In genomic region chr10:110444009-110444347, GRCh38 we compare ENCODE assay signal across 22 cellular contexts. TPM values are rescaled to one million over a fixed set of nuclear protein-coding genes. Genes with fewer than 3 reads are reported as not detected.
A peak's percentile ranks its signal among the peaks of the same experiment; 100 is the strongest.
DNase-seq lines count a peak whose midpoint lies in the region; ATAC-seq and TF ChIP-seq lines count a peak whose summit lies in the region.
"Had no signal": no experiment of that assay in that cellular context is flagged by ENCODE, and none has a peak within 500 bp of the region (broad histone marks: within the 10 kb centered on the region; RNA-seq: fewer than 3 reads in every experiment).

No MANE protein-coding gene starts in this region.

- no peaks in the 10 kb centered on the region for H3K36me3 ChIP-seq in cardiac muscle cell
- H3K36me3 ChIP-seq: BLaER1 treated with 17β-estradiol and CSF1 and Interleukin-3, amounts not matched to agents 10 nM and 100 nM; HAP-1; neutrophil had no signal

- H3K27ac ChIP-seq in cardiac muscle cell = peak overlapping the region; percentile 97
- H3K27ac ChIP-seq: BLaER1 treated with 17β-estradiol and CSF1 and Interleukin-3, amounts not matched to agents 10 nM and 100 nM; neutrophil had no signal

- H3K27me3 ChIP-seq in cardiac muscle cell = no peaks in the 10 kb centered on the region
- H3K27me3 ChIP-seq: BLaER1 treated with 17β-estradiol and CSF1 and Interleukin-3, amounts not matched to agents 10 nM and 100 nM; neutrophil had no signal

- peak overlapping the region; percentile 52 for H3K27ac Mint-ChIP-seq in activated CD8-positive, alpha-beta memory T cell treated with anti-CD3 and anti-CD28 coated beads, Interleukin-2, amount 10 ng/mL, durations not matched to agents 7 days and 5 days
- peak overlapping the region; percentile 47 for H3K27ac Mint-ChIP-seq in nephron progenitor cell
- H3K27ac Mint-ChIP-seq: activated naive CD8-positive, alpha-beta T cell; dendritic cell treated with granulocyte-macrophage colony-stimulating factor and Interleukin-4, amounts not matched to agents 40 ng/mL and 50 ng/mL, for 4 days; mesothelial cell of epicardium; T-helper 1 cell treated with Interleukin-12 subunit alpha and Interleukin-12 subunit beta and Interleukin-4 antibody, amounts not matched to agents 30 μg/mL and 1 μg/mL, for 36 hours had no signal

- DNase-seq in activated CD8-positive, alpha-beta memory T cell treated with anti-CD3 and anti-CD28 coated beads, Interleukin-2, amount 10 ng/mL, durations not matched to agents 7 days and 5 days = no peak
- no peak for DNase-seq in activated CD8-positive, alpha-beta memory T cell treated with anti-CD3 and anti-CD28 coated beads, Interleukin-2, amount 50 U/mL, for 4 hours
- DNase-seq in NCI-H69 (lab: John Stamatoyannopoulos, UW) = peak; percentile 58
- DNase-seq in cardiac muscle cell (ENCODE audit: low read depth in 1 of 2, low spot score in 1 of 2) = peak in 1 of 2 donors; percentile 87
- DNase-seq in nephron progenitor cell = peak; percentile 39
- no peak for DNase-seq in NCI-H1930 (lab: John Stamatoyannopoulos, UW)
- DNase-seq in occipital lobe (lab: John Stamatoyannopoulos, UW) = no peak
- DNase-seq: activated CD4-positive, alpha-beta T cell treated with anti-CD3 and anti-CD28 coated beads, Interleukin-2, amount 50 U/mL, for 4 hours; activated T-cell treated with anti-CD3 and anti-CD28 coated beads, Interleukin-2, amount 50 U/mL, for 72 hours; foreskin fibroblast; GDM1; hypothalamus; SHP77 had no signal

- no peaks in the 10 kb centered on the region for H3K9me3 ChIP-seq in cardiac muscle cell (ENCODE audit: low read depth)
- H3K9me3 ChIP-seq: HAP-1, neutrophil had no signal

- TF ChIP-seq CTCF in cardiac muscle cell (IDR thresholded peaks at IDR 0.05; ENCODE audit: low read depth, low read length) (no peak), nephron progenitor cell (IDR thresholded peaks at IDR 0.05) (no peak)

- H3K4me3 ChIP-seq in cardiac muscle cell = no peak overlapping the region
- H3K4me3 ChIP-seq: BLaER1 treated with 17β-estradiol and CSF1 and Interleukin-3, amounts not matched to agents 10 nM and 100 nM; GM12878; HAP-1 had no signal

- peaks cover 32% of the 10 kb centered on the region for H3K4me1 ChIP-seq in cardiac muscle cell (ENCODE audit: low read depth)
- H3K4me1 ChIP-seq: HAP-1 had no signal

- H3K4me1 Mint-ChIP-seq in activated CD8-positive, alpha-beta memory T cell treated with anti-CD3 and anti-CD28 coated beads, Interleukin-2, amount 10 ng/mL, durations not matched to agents 7 days and 5 days = peaks cover 46% of the 10 kb centered on the region
- H3K4me1 Mint-ChIP-seq in nephron progenitor cell = peaks cover 40% of the 10 kb centered on the region

- H3K36me3 Mint-ChIP-seq in activated CD8-positive, alpha-beta memory T cell treated with anti-CD3 and anti-CD28 coated beads, Interleukin-2, amount 10 ng/mL, durations not matched to agents 7 days and 5 days = peaks cover 5% of the 10 kb centered on the region
- H3K36me3 Mint-ChIP-seq in nephron progenitor cell (ENCODE audit: low read depth) = no peaks in the 10 kb centered on the region
- H3K36me3 Mint-ChIP-seq: activated naive CD8-positive, alpha-beta T cell; mesothelial cell of epicardium had no signal

- CTCF ChIA-PET in activated CD8-positive, alpha-beta memory T cell treated with anti-CD3 and anti-CD28 coated beads, Interleukin-2, amount 10 ng/mL, durations not matched to agents 7 days and 5 days (lab: Charles Lee) = no interaction called here

- no peak for ATAC-seq in activated CD8-positive, alpha-beta memory T cell treated with anti-CD3 and anti-CD28 coated beads, Interleukin-2, amount 10 ng/mL, durations not matched to agents 7 days and 5 days
- no peak for ATAC-seq in GM21717 (IDR thresholded peaks at IDR 0.05; ENCODE audit: unreplicated experiment)
- ATAC-seq: activated T-cell treated with anti-CD3 and anti-CD28 coated beads, Interleukin-2, amount 50 U/mL, for 72 hours; GM12878 had no signal

- H3K27me3 Mint-ChIP-seq in activated CD8-positive, alpha-beta memory T cell treated with anti-CD3 and anti-CD28 coated beads, Interleukin-2, amount 10 ng/mL, durations not matched to agents 7 days and 5 days = no peaks in the 10 kb centered on the region
- H3K27me3 Mint-ChIP-seq in nephron progenitor cell (ENCODE audit: low read depth, poor library complexity) = peaks cover 10% of the 10 kb centered on the region

- H3K4me3 Mint-ChIP-seq in activated CD8-positive, alpha-beta memory T cell treated with anti-CD3 and anti-CD28 coated beads, Interleukin-2, amount 10 ng/mL, durations not matched to agents 7 days and 5 days = no peak overlapping the region
- no peak overlapping the region for H3K4me3 Mint-ChIP-seq in nephron progenitor cell
- H3K4me3 Mint-ChIP-seq: activated naive CD8-positive, alpha-beta T cell; activated T-cell treated with anti-CD3 and anti-CD28 coated beads, Interleukin-2, amount 50 U/mL, for 72 hours; dendritic cell treated with granulocyte-macrophage colony-stimulating factor and Interleukin-4, amounts not matched to agents 40 ng/mL and 50 ng/mL, for 4 days; mesothelial cell of epicardium; T-helper 1 cell treated with Interleukin-12 subunit alpha and Interleukin-12 subunit beta and Interleukin-4 antibody, amounts not matched to agents 30 μg/mL and 1 μg/mL, for 36 hours had no signal

- peaks cover under 1% of the 10 kb centered on the region for H3K9me3 Mint-ChIP-seq in activated CD8-positive, alpha-beta memory T cell treated with anti-CD3 and anti-CD28 coated beads, Interleukin-2, amount 10 ng/mL, durations not matched to agents 7 days and 5 days (ENCODE audit: low read depth)
- H3K9me3 Mint-ChIP-seq in nephron progenitor cell = peaks cover 3% of the 10 kb centered on the region
- H3K9me3 Mint-ChIP-seq: dendritic cell treated with granulocyte-macrophage colony-stimulating factor and Interleukin-4, amounts not matched to agents 40 ng/mL and 50 ng/mL, for 4 days had no signal

RNA-seq across cellular contexts. Expression of gene DUSP5, which starts 53.7 kb away (rescaled TPM):
- total RNA-seq in activated CD8-positive, alpha-beta memory T cell treated with anti-CD3 and anti-CD28 coated beads, Interleukin-2, amount 10 ng/mL, durations not matched to agents 7 days and 5 days = 100 to 1,000 TPM; 102 to 223 TPM
- total RNA-seq in cardiac muscle cell (75.8 and 82.1 TPM in 2 replicates), occipital lobe (4.7 TPM)
- 64.1 and 99.5 TPM in 2 replicates for polyA plus RNA-seq in cardiac muscle cell

Comparison
In these comparisons a context has a peak if more than half of its experiments do, and no peak if none do; other contexts are left out.
1. DNase-seq: peak in NCI-H69 (single experiment) and nephron progenitor cell (single experiment); none in activated CD8-positive, alpha-beta memory T cell treated with anti-CD3 and anti-CD28 coated beads, Interleukin-2, amount 10 ng/mL, durations not matched to agents 7 days and 5 days (single experiment), activated CD8-positive, alpha-beta memory T cell treated with anti-CD3 and anti-CD28 coated beads, Interleukin-2, amount 50 U/mL, for 4 hours (single experiment), NCI-H1930 (0 of 2) and occipital lobe (single experiment).
2. RNA of gene DUSP5, which starts 53.7 kb away (total RNA-seq): 102 to 223 TPM in activated CD8-positive, alpha-beta memory T cell treated with anti-CD3 and anti-CD28 coated beads, Interleukin-2, amount 10 ng/mL, durations not matched to agents 7 days and 5 days and 75.8 to 82.1 TPM in cardiac muscle cell; 4.7 TPM in occipital lobe (single experiment); every median in the first group is over 10 times any median in the second.